In the genomic region with DNA sequence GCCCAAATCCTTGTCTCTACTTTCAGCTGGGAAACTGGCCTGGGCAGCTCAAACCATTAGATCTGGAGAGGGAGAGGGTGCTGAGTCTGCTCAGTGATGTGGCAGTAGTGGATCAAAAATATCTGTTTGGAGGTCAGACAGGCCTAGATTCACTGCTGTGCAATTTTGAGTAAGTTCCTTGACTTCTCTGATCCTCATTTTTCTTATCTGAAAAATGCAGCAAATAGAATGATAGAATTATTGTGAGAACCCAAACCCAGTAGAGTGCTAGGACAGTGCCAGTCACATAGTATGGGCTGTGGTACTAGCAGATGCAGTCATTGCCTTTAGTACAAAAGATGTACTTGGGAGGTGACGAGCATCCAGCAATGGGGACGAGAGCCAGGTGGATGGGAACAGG, we compare ENCODE assay signal across 1 cellular context.
TF ChIP-seq lines count a peak whose summit lies in the region.

No MANE protein-coding gene starts in this region.

TF ChIP-seq in A549, 52 proteins besides CTCF, POLR2A, EP300 and RAD21 (continued from another document):
- TF ChIP-seq, protein P1, sequence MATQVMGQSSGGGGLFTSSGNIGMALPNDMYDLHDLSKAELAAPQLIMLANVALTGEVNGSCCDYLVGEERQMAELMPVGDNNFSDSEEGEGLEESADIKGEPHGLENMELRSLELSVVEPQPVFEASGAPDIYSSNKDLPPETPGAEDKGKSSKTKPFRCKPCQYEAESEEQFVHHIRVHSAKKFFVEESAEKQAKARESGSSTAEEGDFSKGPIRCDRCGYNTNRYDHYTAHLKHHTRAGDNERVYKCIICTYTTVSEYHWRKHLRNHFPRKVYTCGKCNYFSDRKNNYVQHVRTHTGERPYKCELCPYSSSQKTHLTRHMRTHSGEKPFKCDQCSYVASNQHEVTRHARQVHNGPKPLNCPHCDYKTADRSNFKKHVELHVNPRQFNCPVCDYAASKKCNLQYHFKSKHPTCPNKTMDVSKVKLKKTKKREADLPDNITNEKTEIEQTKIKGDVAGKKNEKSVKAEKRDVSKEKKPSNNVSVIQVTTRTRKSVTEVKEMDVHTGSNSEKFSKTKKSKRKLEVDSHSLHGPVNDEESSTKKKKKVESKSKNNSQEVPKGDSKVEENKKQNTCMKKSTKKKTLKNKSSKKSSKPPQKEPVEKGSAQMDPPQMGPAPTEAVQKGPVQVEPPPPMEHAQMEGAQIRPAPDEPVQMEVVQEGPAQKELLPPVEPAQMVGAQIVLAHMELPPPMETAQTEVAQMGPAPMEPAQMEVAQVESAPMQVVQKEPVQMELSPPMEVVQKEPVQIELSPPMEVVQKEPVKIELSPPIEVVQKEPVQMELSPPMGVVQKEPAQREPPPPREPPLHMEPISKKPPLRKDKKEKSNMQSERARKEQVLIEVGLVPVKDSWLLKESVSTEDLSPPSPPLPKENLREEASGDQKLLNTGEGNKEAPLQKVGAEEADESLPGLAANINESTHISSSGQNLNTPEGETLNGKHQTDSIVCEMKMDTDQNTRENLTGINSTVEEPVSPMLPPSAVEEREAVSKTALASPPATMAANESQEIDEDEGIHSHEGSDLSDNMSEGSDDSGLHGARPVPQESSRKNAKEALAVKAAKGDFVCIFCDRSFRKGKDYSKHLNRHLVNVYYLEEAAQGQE (IDR thresholded peaks at IDR 0.05): no peak
